16 cellular contexts compared by ENCODE assay signal in the genomic region with DNA sequence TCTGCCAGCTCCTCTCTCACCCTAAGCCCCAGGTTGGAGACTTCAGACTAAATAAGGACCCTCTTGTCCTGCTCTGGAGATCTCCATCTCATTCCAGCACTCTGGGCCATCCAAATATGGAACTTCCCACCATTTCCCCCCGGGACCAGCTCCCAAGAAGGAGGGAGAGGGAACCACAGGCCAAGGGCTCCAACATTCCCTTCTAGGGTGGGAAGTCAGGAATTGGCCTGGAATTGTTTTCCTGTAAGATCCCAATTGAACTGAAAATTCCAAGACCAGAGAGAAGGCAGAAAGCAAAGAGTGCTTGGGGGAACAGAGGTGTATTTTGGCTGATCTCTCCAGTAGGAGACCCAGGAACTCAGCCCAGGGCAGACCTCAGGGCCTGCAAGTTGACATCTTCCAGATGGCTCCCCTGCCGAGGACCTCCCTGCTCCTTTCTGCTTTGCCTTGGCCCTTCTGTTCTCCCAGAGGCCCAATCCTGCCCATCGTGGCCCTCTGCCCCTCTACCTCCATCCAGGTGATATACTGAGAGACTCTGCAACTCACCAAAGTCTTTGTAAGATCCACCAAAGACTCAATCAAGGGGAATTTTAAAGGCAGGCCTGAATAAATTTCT. TPM values are rescaled to one million over a fixed set of nuclear protein-coding genes. Genes with fewer than 3 reads are reported as not detected.
DNase-seq lines count a peak whose midpoint lies in the region; ATAC-seq and TF ChIP-seq lines count a peak whose summit lies in the region.
"Had no signal": no experiment of that assay in that cellular context is flagged by ENCODE, and none has a peak within 500 bp of the region (broad histone marks: within the 10 kb centered on the region; RNA-seq: fewer than 3 reads in every experiment).

No MANE protein-coding gene starts in this region.

- no peak overlapping the region for H2AFZ ChIP-seq in osteoblast (ENCODE audit: low read length)

- H3K4me3 ChIP-seq in dorsolateral prefrontal cortex (no peak overlapping the region), osteoblast (ENCODE audit: insufficient read depth, low read length) (no peak overlapping the region), mesendoderm (ENCODE audit: low read length) (no peak overlapping the region)
- H3K4me3 ChIP-seq: psoas muscle had no signal

- H2BK5ac ChIP-seq in mesendoderm (ENCODE audit: low read length) = no peak overlapping the region

- H3K79me1 ChIP-seq in mesendoderm (ENCODE audit: low read length) = no peaks in the 10 kb centered on the region

- peaks cover 43% of the 10 kb centered on the region for H4K20me1 ChIP-seq in osteoblast (ENCODE audit: insufficient read depth, low read length)

- H3K4me2 ChIP-seq in osteoblast (ENCODE audit: insufficient read depth, low read length) = no peak overlapping the region
- H3K4me2 ChIP-seq in mesendoderm (ENCODE audit: low read length) = no peak overlapping the region

- no peak overlapping the region for H2BK120ac ChIP-seq in mesendoderm (ENCODE audit: low read depth, low read length)

- H3K27me3 Mint-ChIP-seq in activated CD8-positive, alpha-beta memory T cell treated with anti-CD3 and anti-CD28 coated beads, Interleukin-2, amount 10 ng/mL, durations not matched to agents 7 days and 5 days = no peaks in the 10 kb centered on the region
- H3K27me3 Mint-ChIP-seq in type B pancreatic cell = no peaks in the 10 kb centered on the region
- H3K27me3 Mint-ChIP-seq: stimulated activated naive B cell treated with anti-CD40 and anti-IgM and Interleukin-4, amounts not matched to agents 10 μg/mL and 1 μg/mL and 100 μg/mL, for 72 hours had no signal

- H3K79me2 ChIP-seq in osteoblast (ENCODE audit: insufficient read depth, low read length) (peaks cover 77% of the 10 kb centered on the region), mesendoderm (ENCODE audit: control insufficient read depth, insufficient read depth, low read length) (no peaks in the 10 kb centered on the region)

- DNase-seq in activated CD8-positive, alpha-beta memory T cell treated with anti-CD3 and anti-CD28 coated beads, Interleukin-2, amount 10 ng/mL, durations not matched to agents 7 days and 5 days = no peak
- no peak for DNase-seq in activated CD8-positive, alpha-beta memory T cell treated with anti-CD3 and anti-CD28 coated beads for 24 hours
- DNase-seq in dorsolateral prefrontal cortex (no peak), osteoblast (ENCODE audit: insufficient read length, low spot score, missing footprints) (no peak), type B pancreatic cell (ENCODE audit: extremely low spot score, unreplicated experiment) (no peak), mesendoderm (no peak)
- DNase-seq: activated CD8-positive, alpha-beta memory T cell treated with anti-CD3 and anti-CD28 coated beads, Interleukin-2, amount 50 U/mL, for 48 hours; amniotic stem cell; COR-L47; hippocampal formation; psoas muscle; stimulated activated CD4-positive, alpha-beta T cell treated with anti-CD3 and anti-CD28 coated beads, Interleukin-4, amount 100 ng/mL, for 1 hour; stimulated activated naive B cell treated with anti-CD40 and anti-IgM and Interleukin-4, amounts not matched to agents 10 μg/mL and 1 μg/mL and 100 μg/mL, for 72 hours had no signal

- CTCF ChIA-PET in activated CD8-positive, alpha-beta memory T cell treated with anti-CD3 and anti-CD28 coated beads, Interleukin-2, amount 10 ng/mL, durations not matched to agents 7 days and 5 days (lab: Charles Lee) = interaction anchor here (1.4 to 17.6 kb wide), 3 partner anchors 10 to 44 kb away, joined by 5 to 597 read pairs (median 12); a partner anchor contains a TSS

- H3K27ac ChIP-seq in dorsolateral prefrontal cortex (peak overlapping the region in 56 of 59 donors; percentile 1 to 100 (median 96)), osteoblast (ENCODE audit: low read depth, low read length) (peak overlapping the region; percentile 57), mesendoderm (ENCODE audit: low read depth, low read length) (no peak overlapping the region)
- H3K27ac ChIP-seq: 22Rv1, psoas muscle had no signal

- H3K36me3 ChIP-seq in osteoblast (ENCODE audit: insufficient read depth, low read length) (peaks cover 89% of the 10 kb centered on the region), mesendoderm (ENCODE audit: control insufficient read depth, insufficient read depth, low read length) (peaks cover 2% of the 10 kb centered on the region)

- H3K23ac ChIP-seq in mesendoderm (ENCODE audit: low read length) = no peak overlapping the region

- H3K9me3 ChIP-seq in osteoblast (ENCODE audit: low read depth, low read length) = no peaks in the 10 kb centered on the region
- H3K9me3 ChIP-seq: psoas muscle had no signal

- H3K4me3 Mint-ChIP-seq in activated CD8-positive, alpha-beta memory T cell treated with anti-CD3 and anti-CD28 coated beads, Interleukin-2, amount 10 ng/mL, durations not matched to agents 7 days and 5 days = no peak overlapping the region
- peak overlapping the region; percentile 64 for H3K4me3 Mint-ChIP-seq in type B pancreatic cell
- H3K4me3 Mint-ChIP-seq: stimulated activated naive B cell treated with anti-CD40 and anti-IgM and Interleukin-4, amounts not matched to agents 10 μg/mL and 1 μg/mL and 100 μg/mL, for 72 hours had no signal

- no CpG with 5 or more reads among the region's 3 CpGs for WGBS in mesendoderm (ENCODE audit: extremely low coverage, insufficient coverage, low lambda C conversion rate)

- intact Hi-C loops in dorsolateral prefrontal cortex (cut with DNase I) = no loop called here

- no peak overlapping the region for H3K4ac ChIP-seq in mesendoderm (ENCODE audit: low read depth, low read length)

- ATAC-seq in activated CD8-positive, alpha-beta memory T cell treated with anti-CD3 and anti-CD28 coated beads, Interleukin-2, amount 10 ng/mL, durations not matched to agents 7 days and 5 days = no peak
- no peak for ATAC-seq in GM19324 (IDR thresholded peaks at IDR 0.05; ENCODE audit: low FRiP score, unreplicated experiment)
- ATAC-seq in GM18909 (IDR thresholded peaks at IDR 0.05; ENCODE audit: poor library complexity, unreplicated experiment) = no peak
- ATAC-seq: psoas muscle; stimulated activated naive B cell treated with anti-CD40 and anti-IgM and Interleukin-4, amounts not matched to agents 10 μg/mL and 1 μg/mL and 100 μg/mL, for 72 hours had no signal

- no peak overlapping the region for H2BK15ac ChIP-seq in mesendoderm (replicated peaks; ENCODE audit: low read depth)

- peaks cover 14% of the 10 kb centered on the region for H3K4me1 Mint-ChIP-seq in activated CD8-positive, alpha-beta memory T cell treated with anti-CD3 and anti-CD28 coated beads, Interleukin-2, amount 10 ng/mL, durations not matched to agents 7 days and 5 days
- H3K4me1 Mint-ChIP-seq in type B pancreatic cell (ENCODE audit: unreplicated experiment) = peaks cover 69% of the 10 kb centered on the region

- H3K4me1 ChIP-seq in osteoblast (ENCODE audit: insufficient read depth, low read length) (peaks cover 89% of the 10 kb centered on the region), mesendoderm (ENCODE audit: control insufficient read depth, low read depth, low read length) (no peaks in the 10 kb centered on the region)

- TF ChIP-seq CTCF in dorsolateral prefrontal cortex (IDR thresholded peaks at IDR 0.05 in 54 of 56, conservative IDR thresholded peaks at IDR 0.05 in 2 of 56; ENCODE audit: low read depth in 1 of 56, partially characterized antibody in 56 of 56) (no peak), osteoblast (IDR thresholded peaks at IDR 0.05; ENCODE audit: extremely low read depth, low read depth, low read length) (no peak), type B pancreatic cell (conservative IDR thresholded peaks at IDR 0.05) (no peak)

- H3K27me3 ChIP-seq in dorsolateral prefrontal cortex = no peaks in the 10 kb centered on the region
- H3K27me3 ChIP-seq in osteoblast (ENCODE audit: insufficient read depth, low read length) = no peaks in the 10 kb centered on the region
- no peaks in the 10 kb centered on the region for H3K27me3 ChIP-seq in mesendoderm (ENCODE audit: insufficient read depth, low read length, poor library complexity)

- H3K56ac ChIP-seq in mesendoderm (ENCODE audit: low read length) = no peak overlapping the region

- no peak overlapping the region for H3K9ac ChIP-seq in mesendoderm (ENCODE audit: low read length)

- H3K9me3 Mint-ChIP-seq in activated CD8-positive, alpha-beta memory T cell treated with anti-CD3 and anti-CD28 coated beads, Interleukin-2, amount 10 ng/mL, durations not matched to agents 7 days and 5 days (ENCODE audit: low read depth) = no peaks in the 10 kb centered on the region
- no peaks in the 10 kb centered on the region for H3K9me3 Mint-ChIP-seq in type B pancreatic cell

- H2AK5ac ChIP-seq in mesendoderm (ENCODE audit: low read length) = no peak overlapping the region

- no peak overlapping the region for H3K18ac ChIP-seq in mesendoderm (ENCODE audit: low read length)

- no peak overlapping the region for H4K8ac ChIP-seq in mesendoderm (ENCODE audit: low read depth, low read length)

- no peak overlapping the region for H4K5ac ChIP-seq in mesendoderm (ENCODE audit: low read length)

- H3K36me3 Mint-ChIP-seq in activated CD8-positive, alpha-beta memory T cell treated with anti-CD3 and anti-CD28 coated beads, Interleukin-2, amount 10 ng/mL, durations not matched to agents 7 days and 5 days = peaks cover 39% of the 10 kb centered on the region
- H3K36me3 Mint-ChIP-seq in type B pancreatic cell = peaks cover 3% of the 10 kb centered on the region

- peak overlapping the region; percentile 9 for H3K27ac Mint-ChIP-seq in activated CD8-positive, alpha-beta memory T cell treated with anti-CD3 and anti-CD28 coated beads, Interleukin-2, amount 10 ng/mL, durations not matched to agents 7 days and 5 days
- peak overlapping the region; percentile 71 for H3K27ac Mint-ChIP-seq in type B pancreatic cell
- H3K27ac Mint-ChIP-seq: stimulated activated naive B cell treated with anti-CD40 and anti-IgM and Interleukin-4, amounts not matched to agents 10 μg/mL and 1 μg/mL and 100 μg/mL, for 72 hours had no signal

RNA-seq across cellular contexts. Expression of a gene that starts 14.9 kb away (rescaled TPM):
- total RNA-seq in activated CD8-positive, alpha-beta memory T cell treated with anti-CD3 and anti-CD28 coated beads, Interleukin-2, amount 10 ng/mL, durations not matched to agents 7 days and 5 days = 10 to 100 TPM; 71.7 to 78.3 TPM
- total RNA-seq in dorsolateral prefrontal cortex (1,000 to 10,000 TPM in 2 of 120 experiments, 100 to 1,000 TPM in 118; 225 to 1,268 (median 522) TPM), osteoblast (389 and 480 TPM in 2 replicates), type B pancreatic cell (ENCODE audit: low replicate concordance) (7.3 and 139 TPM in 2 replicates)
- polyA plus RNA-seq in mesendoderm (2013, experiment 1 of 2) = 54.9 TPM
- 61.7 TPM for polyA plus RNA-seq in mesendoderm (2013, experiment 2 of 2)

RNA-seq across cellular contexts. Expression of a gene that starts 23.0 kb away (rescaled TPM):
- total RNA-seq in activated CD8-positive, alpha-beta memory T cell treated with anti-CD3 and anti-CD28 coated beads, Interleukin-2, amount 10 ng/mL, durations not matched to agents 7 days and 5 days = 10 to 100 TPM; 12.9 to 23.5 TPM
- total RNA-seq in dorsolateral prefrontal cortex (100 to 1,000 TPM in 6 of 120 experiments, 10 to 100 TPM in 114; 34.3 to 144 (median 58.1) TPM), osteoblast (116 and 134 TPM in 2 replicates), type B pancreatic cell (ENCODE audit: low replicate concordance) (59.3 and 132 TPM in 2 replicates)
- polyA plus RNA-seq in mesendoderm (2013, experiment 1 of 2) = 6.4 TPM
- 6.0 TPM for polyA plus RNA-seq in mesendoderm (2013, experiment 2 of 2)

RNA-seq across cellular contexts. Expression of a gene that starts 46.9 kb away (rescaled TPM):
- 1 to 10 TPM; 1.4 to 2.8 TPM for total RNA-seq in activated CD8-positive, alpha-beta memory T cell treated with anti-CD3 and anti-CD28 coated beads, Interleukin-2, amount 10 ng/mL, durations not matched to agents 7 days and 5 days
- total RNA-seq in dorsolateral prefrontal cortex = 100 to 1,000 TPM in 17 of 120 experiments, 10 to 100 TPM in 103; 53.8 to 141 (median 77.6) TPM
- 47.0 and 47.1 TPM in 2 replicates for total RNA-seq in osteoblast
- 38.1 and 44.9 TPM in 2 replicates for total RNA-seq in type B pancreatic cell (ENCODE audit: low replicate concordance)
- 8.1 TPM for polyA plus RNA-seq in mesendoderm (2013, experiment 1 of 2)
- 8.5 TPM for polyA plus RNA-seq in mesendoderm (2013, experiment 2 of 2)

Comparison
In these comparisons a context has a peak if more than half of its experiments do, and no peak if none do; other contexts are left out.
1. RNA of a gene that starts 46.9 kb away (total RNA-seq): 53.8 to 141 TPM in dorsolateral prefrontal cortex, 47.0 to 47.1 TPM in osteoblast and 38.1 to 44.9 TPM in type B pancreatic cell; 1.4 to 2.8 TPM in activated CD8-positive, alpha-beta memory T cell treated with anti-CD3 and anti-CD28 coated beads, Interleukin-2, amount 10 ng/mL, durations not matched to agents 7 days and 5 days; every median in the first group is over 10 times any median in the second.